Comparison of ENCODE assay signal across 13 cellular contexts in the genomic region with DNA sequence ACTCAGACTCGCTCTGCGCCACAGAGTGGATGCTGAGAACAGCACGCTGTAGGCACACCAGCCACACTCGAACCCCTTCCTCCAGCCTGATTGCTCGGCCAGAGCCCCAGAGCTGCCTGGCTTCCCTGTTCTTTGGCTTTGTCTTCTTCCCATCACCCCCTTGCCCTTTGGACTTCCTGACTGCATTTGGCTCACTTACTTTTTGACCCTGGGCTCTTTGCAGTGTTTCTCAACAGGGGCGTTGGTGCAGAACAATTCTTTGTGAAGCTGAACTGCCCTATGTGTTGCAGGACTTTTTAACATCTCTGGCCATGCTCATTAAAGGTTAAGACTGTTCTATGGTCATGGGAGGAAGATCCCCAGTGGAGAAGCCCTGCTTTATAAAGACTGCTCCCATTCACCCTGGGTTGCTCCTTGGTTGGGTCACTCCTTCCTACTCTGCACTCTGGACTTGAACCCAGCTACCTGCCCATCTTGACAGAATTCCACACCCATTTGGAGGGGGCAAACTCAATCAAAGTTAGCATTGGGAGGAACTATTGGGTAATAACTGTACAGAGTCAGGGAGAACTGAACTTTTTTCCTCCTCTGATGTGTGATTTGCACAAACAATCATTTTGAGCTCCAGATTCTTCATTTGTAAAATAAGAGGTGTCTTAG.
DNase-seq lines count a peak whose midpoint lies in the region; ATAC-seq and TF ChIP-seq lines count a peak whose summit lies in the region.
"Had no signal": no experiment of that assay in that cellular context is flagged by ENCODE, and none has a peak within 500 bp of the region (broad histone marks: within the 10 kb centered on the region; RNA-seq: fewer than 3 reads in every experiment).

No MANE protein-coding gene starts in this region.

- no peak overlapping the region for H3K4me3 ChIP-seq in BLaER1
- H3K4me3 ChIP-seq: Peyer's patch had no signal

- H3K36me3 ChIP-seq in BLaER1, result no peaks in the 10 kb centered on the region
- H3K36me3 ChIP-seq: Peyer's patch had no signal

- no peaks in the 10 kb centered on the region for H3K27me3 Mint-ChIP-seq in neural crest cell (ENCODE audit: low read depth)
- no peaks in the 10 kb centered on the region for H3K27me3 Mint-ChIP-seq in stimulated activated naive CD8-positive, alpha-beta T cell treated with anti-CD3 and anti-CD28 coated beads, Interleukin-15, amount 100 ng/mL, for 72 hours
- H3K27me3 Mint-ChIP-seq: activated CD8-positive, alpha-beta T cell treated with anti-CD3 and anti-CD28 coated beads for 36 hours had no signal

- H4K20me1 ChIP-seq in BLaER1, result no peaks in the 10 kb centered on the region

- peak overlapping the region; percentile 43 for H3K27ac Mint-ChIP-seq in neural crest cell (ENCODE audit: unreplicated experiment)
- H3K27ac Mint-ChIP-seq in stimulated activated naive CD8-positive, alpha-beta T cell treated with anti-CD3 and anti-CD28 coated beads, Interleukin-15, amount 100 ng/mL, for 72 hours, result no peak overlapping the region
- H3K27ac Mint-ChIP-seq: activated CD8-positive, alpha-beta T cell treated with anti-CD3 and anti-CD28 coated beads for 36 hours had no signal

- H3K27ac ChIP-seq in BLaER1 (peak overlapping the region; percentile 19; the same call in 1 of the 2 replicates), foreskin keratinocyte (peak overlapping the region; percentile 87)

- no peaks in the 10 kb centered on the region for H3K36me3 Mint-ChIP-seq in neural crest cell (ENCODE audit: low read depth)

- peak overlapping the region; percentile 33 for H3K4me2 ChIP-seq in BLaER1

- H3K4me1 Mint-ChIP-seq in neural crest cell, result peaks cover 34% of the 10 kb centered on the region
- H3K4me1 Mint-ChIP-seq in stimulated activated naive CD8-positive, alpha-beta T cell treated with anti-CD3 and anti-CD28 coated beads, Interleukin-15, amount 100 ng/mL, for 72 hours, result no peaks in the 10 kb centered on the region

- H3K9me3 Mint-ChIP-seq in neural crest cell, result no peaks in the 10 kb centered on the region
- no peaks in the 10 kb centered on the region for H3K9me3 Mint-ChIP-seq in stimulated activated naive CD8-positive, alpha-beta T cell treated with anti-CD3 and anti-CD28 coated beads, Interleukin-15, amount 100 ng/mL, for 72 hours

- H3K4me1 ChIP-seq in BLaER1 (peaks cover 29% of the 10 kb centered on the region), foreskin keratinocyte (peaks cover 9% of the 10 kb centered on the region)

- H3K27me3 ChIP-seq in BLaER1, result no peaks in the 10 kb centered on the region
- H3K27me3 ChIP-seq in foreskin keratinocyte, result no peaks in the 10 kb centered on the region
- H3K27me3 ChIP-seq: Peyer's patch had no signal

- TF ChIP-seq CTCF in foreskin keratinocyte (conservative IDR thresholded peaks at IDR 0.05) (no peak), neural crest cell (conservative IDR thresholded peaks at IDR 0.05) (no peak)

- ATAC-seq in foreskin keratinocyte (no peak), GM21526 (IDR thresholded peaks at IDR 0.05; ENCODE audit: low FRiP score, unreplicated experiment) (no peak)
- ATAC-seq in stimulated activated naive CD8-positive, alpha-beta T cell treated with anti-CD3 and anti-CD28 coated beads, Interleukin-15, amount 100 ng/mL, for 72 hours, result no peak

- no peak overlapping the region for H3K4me3 Mint-ChIP-seq in neural crest cell
- H3K4me3 Mint-ChIP-seq in stimulated activated naive CD8-positive, alpha-beta T cell treated with anti-CD3 and anti-CD28 coated beads, Interleukin-15, amount 100 ng/mL, for 72 hours, result no peak overlapping the region
- H3K4me3 Mint-ChIP-seq: activated CD8-positive, alpha-beta T cell treated with anti-CD3 and anti-CD28 coated beads for 36 hours had no signal

- H3K9ac ChIP-seq in BLaER1, result no peak overlapping the region

- H3K9me3 ChIP-seq in BLaER1, result peaks cover 7% of the 10 kb centered on the region; the same call in 1 of the 2 replicates
- H3K9me3 ChIP-seq: Peyer's patch had no signal

- DNase-seq in NOMO-1 treated with dmso at 0.1 percent for 144 hours (lab: John Stamatoyannopoulos, UW; ENCODE audit: unreplicated experiment) (peak; percentile 20), foreskin keratinocyte (no peak), neural crest cell (ENCODE audit: low read depth, low spot score) (no peak), amygdala (lab: John Stamatoyannopoulos, UW) (no peak), MV-4-11 (lab: John Stamatoyannopoulos, UW) (no peak)
- no peak for DNase-seq in stimulated activated naive CD8-positive, alpha-beta T cell treated with anti-CD3 and anti-CD28 coated beads, Interleukin-15, amount 100 ng/mL, for 72 hours
- DNase-seq: activated CD8-positive, alpha-beta T cell treated with anti-CD3 and anti-CD28 coated beads for 36 hours; cortex of kidney; glutamatergic neuron; islet precursor cell had no signal
